Comparison of ENCODE assay signal across 1 cellular context in genomic region chr3:68858549-68858948, GRCh38.
TF ChIP-seq lines count a peak whose summit lies in the region.

No MANE protein-coding gene starts in this region.

TF ChIP-seq in K562, 482 proteins besides CTCF, POLR2A, EP300 and RAD21 (continued from another document):
- TF ChIP-seq PKNOX1 (IDR thresholded peaks at IDR 0.05) = no peak
